In genomic region chr5:154059039-154059430, GRCh38 we compare ENCODE assay signal across 1 cellular context.
A peak's percentile ranks its signal among the peaks of the same experiment; 100 is the strongest.
TF ChIP-seq lines count a peak whose summit lies in the region.

No MANE protein-coding gene starts in this region.

TF ChIP-seq in GM12878, 131 proteins besides CTCF, POLR2A, EP300 and RAD21 (continued from another document):
- no peak for TF ChIP-seq ZBTB4 (CRISPR knock-in tag; IDR thresholded peaks at IDR 0.05)
- TF ChIP-seq SPI1 (IDR thresholded peaks at IDR 0.05; ENCODE audit: borderline replicate concordance, insufficient read depth, low read depth, low read length), result no peak; the same call in 1 of the 2 replicates
- TF ChIP-seq GATAD2B (conservative IDR thresholded peaks at IDR 0.05; ENCODE audit: low read depth), result 0 out of 2 replicates have a peak, but pooled peaks have one; percentile 0
- peak; percentile 32 for TF ChIP-seq RUNX3 (IDR thresholded peaks at IDR 0.05; ENCODE audit: low read length)
- TF ChIP-seq IKZF1 (conservative IDR thresholded peaks at IDR 0.05), result peak; percentile 8; the same call in 1 of the 2 replicates
